8 cellular contexts compared by ENCODE assay signal in the genomic region with DNA sequence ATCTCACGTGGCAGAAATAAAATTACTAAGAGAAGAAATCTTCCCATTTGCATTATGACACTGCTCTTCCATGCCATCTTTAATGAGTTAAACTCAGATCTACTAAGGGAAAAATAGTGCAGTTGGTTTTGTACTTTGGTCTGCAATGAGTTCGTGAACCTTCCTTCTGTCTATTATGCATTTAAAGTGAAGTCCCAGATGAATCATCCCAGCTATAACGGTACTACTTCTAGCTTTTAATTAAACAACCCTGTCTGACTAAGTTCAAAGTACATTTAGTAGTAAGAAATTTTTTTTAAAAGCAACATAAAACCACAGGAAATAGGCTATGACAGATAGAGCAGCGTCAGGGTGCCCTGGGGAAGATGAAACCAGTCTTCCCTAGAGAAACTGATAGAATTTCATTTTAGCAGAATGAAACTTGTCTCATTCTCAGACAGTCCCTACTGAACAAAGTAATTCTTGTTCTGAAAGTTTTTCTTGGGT. TPM values are rescaled to one million over a fixed set of nuclear protein-coding genes. Genes with fewer than 3 reads are reported as not detected.
DNase-seq lines count a peak whose midpoint lies in the region; ATAC-seq and TF ChIP-seq lines count a peak whose summit lies in the region.

No MANE protein-coding gene starts in this region.

- BruUV-seq in OCI-LY7 (replicated peaks; lab: Mats Ljungman, UMichigan): no TSS peak

- intact Hi-C loops in OCI-LY7 (cut with micrococcal nuclease; ENCODE audit: unreplicated experiment): loop anchor here (2.0 kb wide), 1 partner anchor 215 kb away; the partner anchor contains the start of gene NSRP1

- no peak overlapping the region for H3K4me3 ChIP-seq in OCI-LY7 (ENCODE audit: low read depth, low read length, poor library complexity, severe bottlenecking)

- H3K4me1 ChIP-seq in OCI-LY7 (ENCODE audit: insufficient read depth, low read length, poor library complexity, severe bottlenecking): peaks cover 14% of the 10 kb centered on the region

- peak overlapping the region; percentile 81 for H3K27ac Mint-ChIP-seq in activated naive CD8-positive, alpha-beta T cell treated with anti-CD3 and anti-CD28 coated beads, Interleukin-2, amount 50 U/mL, for 24 hours

- peak overlapping the region; percentile 31 for H3K4me2 ChIP-seq in OCI-LY7 (ENCODE audit: low read length)

- H3K27ac ChIP-seq in OCI-LY7 (ENCODE audit: low read depth, low read length, poor library complexity, severe bottlenecking): peak overlapping the region; percentile 20
- no peak overlapping the region for H3K27ac ChIP-seq in RWPE1

- no peak for TF ChIP-seq CTCF in OCI-LY7 (conservative IDR thresholded peaks at IDR 0.05; ENCODE audit: low read length)
- no peak for TF ChIP-seq CTCF in RWPE1 (conservative IDR thresholded peaks at IDR 0.05; ENCODE audit: low read depth)

- H3K9me3 Mint-ChIP-seq in activated naive CD8-positive, alpha-beta T cell treated with anti-CD3 and anti-CD28 coated beads, Interleukin-2, amount 50 U/mL, for 24 hours: no peaks in the 10 kb centered on the region

- no peaks in the 10 kb centered on the region for H4K20me1 ChIP-seq in OCI-LY7 (ENCODE audit: insufficient read depth, low read length)

- peak overlapping the region; percentile 45 for H3K4me3 Mint-ChIP-seq in activated naive CD8-positive, alpha-beta T cell treated with anti-CD3 and anti-CD28 coated beads, Interleukin-2, amount 50 U/mL, for 24 hours

- peak overlapping the region; percentile 70 for H2AFZ ChIP-seq in OCI-LY7 (ENCODE audit: low read length)

- POLR2A ChIA-PET in OCI-LY7 (lab: Charles Lee) (interaction anchor here (0.7 kb wide), 1 partner anchor 256 kb away, joined by 5 read pairs; no protein-coding TSS in a partner anchor), RWPE1 (lab: Yijun Ruan, JAX; ENCODE audit: low non-redundant PET) (no interaction called here)

- H3K9me2 ChIP-seq in OCI-LY7 (ENCODE audit: insufficient read depth, low read length): no peaks in the 10 kb centered on the region

- ATAC-seq in GM21381 (IDR thresholded peaks at IDR 0.05; ENCODE audit: unreplicated experiment): peak; percentile 62
- ATAC-seq in activated naive CD8-positive, alpha-beta T cell treated with anti-CD3 and anti-CD28 coated beads, Interleukin-2, amount 50 U/mL, for 24 hours: peak; percentile 95

- DNase-seq in OCI-LY7 (ENCODE audit: low spot score) (peak; percentile 14), RWPE1 (ENCODE audit: low spot score) (no peak), anterior cingulate cortex (lab: John Stamatoyannopoulos, UW) (no peak), SIG-M5 treated with dmso at 0.1 percent for 504 hours (lab: John Stamatoyannopoulos, UW; ENCODE audit: unreplicated experiment) (no peak), DMS53 (lab: John Stamatoyannopoulos, UW) (no peak)
- peak; percentile 29 for DNase-seq in activated naive CD8-positive, alpha-beta T cell treated with anti-CD3 and anti-CD28 coated beads, Interleukin-2, amount 50 U/mL, for 24 hours
- peak in 2 of 3 donors; percentile 32 to 53 for DNase-seq in stimulated activated CD4-positive, alpha-beta T cell treated with anti-CD3 and anti-CD28 coated beads, Interleukin-12 subunit alpha, Interleukin-12 subunit beta, amount 100 ng/mL, for 48 hours (ENCODE audit: low read depth in 2 of 3, low spot score in 1 of 3)

- H3K9me3 ChIP-seq in OCI-LY7 (ENCODE audit: low read length): no peaks in the 10 kb centered on the region

- H3K36me3 ChIP-seq in OCI-LY7 (ENCODE audit: insufficient read depth, low read length): no peaks in the 10 kb centered on the region

- peaks cover 36% of the 10 kb centered on the region for H3K4me1 Mint-ChIP-seq in activated naive CD8-positive, alpha-beta T cell treated with anti-CD3 and anti-CD28 coated beads, Interleukin-2, amount 50 U/mL, for 24 hours

- no peaks in the 10 kb centered on the region for H3K27me3 Mint-ChIP-seq in activated naive CD8-positive, alpha-beta T cell treated with anti-CD3 and anti-CD28 coated beads, Interleukin-2, amount 50 U/mL, for 24 hours

- CTCF ChIA-PET in OCI-LY7 (lab: Charles Lee; ENCODE audit: unreplicated experiment): no interaction called here
- CTCF ChIA-PET in RWPE1 (lab: Yijun Ruan, JAX): interaction anchor here (0.6 kb wide), 2 partner anchors 27 to 124 kb away, joined by 3 to 5 read pairs; no protein-coding TSS in a partner anchor

- no peaks in the 10 kb centered on the region for H3K79me2 ChIP-seq in OCI-LY7 (ENCODE audit: insufficient read depth, low read depth, low read length)

- no peaks in the 10 kb centered on the region for H3K36me3 Mint-ChIP-seq in activated naive CD8-positive, alpha-beta T cell treated with anti-CD3 and anti-CD28 coated beads, Interleukin-2, amount 50 U/mL, for 24 hours (ENCODE audit: low read depth)

RNA-seq across cellular contexts. Expression of gene TMIGD1, which starts 1.8 kb away (rescaled TPM):
- not detected in 2 replicates for total RNA-seq in OCI-LY7 (2014; rRNA removed; shearing (Covaris generic))
- not detected in 2 replicates for total RNA-seq in OCI-LY7 (2022)

RNA-seq across cellular contexts. Expression of gene BLMH, which starts 40.4 kb away (rescaled TPM):
- 33.8 and 35.0 TPM in 2 replicates for total RNA-seq in OCI-LY7 (2014; rRNA removed; shearing (Covaris generic))
- total RNA-seq in OCI-LY7 (2022): 65.7 and 72.7 TPM in 2 replicates

RNA-seq across cellular contexts. Expression of gene CPD, which starts 46.6 kb away (rescaled TPM):
- total RNA-seq in OCI-LY7 (2014; rRNA removed; shearing (Covaris generic)): 16.4 and 20.7 TPM in 2 replicates
- total RNA-seq in OCI-LY7 (2022): 22.4 and 24.0 TPM in 2 replicates

Comparison
In these comparisons a context has a peak if more than half of its experiments do, and no peak if none do; other contexts are left out.
1. DNase-seq: peak in OCI-LY7 (single experiment), activated naive CD8-positive, alpha-beta T cell treated with anti-CD3 and anti-CD28 coated beads, Interleukin-2, amount 50 U/mL, for 24 hours (single experiment) and stimulated activated CD4-positive, alpha-beta T cell treated with anti-CD3 and anti-CD28 coated beads, Interleukin-12 subunit alpha, Interleukin-12 subunit beta, amount 100 ng/mL, for 48 hours (2 of 3); none in RWPE1 (single experiment), anterior cingulate cortex (0 of 58), SIG-M5 treated with dmso at 0.1 percent for 504 hours (single experiment) and DMS53 (single experiment).